Comparison of ENCODE assay signal across 2 cellular contexts in the genomic region with DNA sequence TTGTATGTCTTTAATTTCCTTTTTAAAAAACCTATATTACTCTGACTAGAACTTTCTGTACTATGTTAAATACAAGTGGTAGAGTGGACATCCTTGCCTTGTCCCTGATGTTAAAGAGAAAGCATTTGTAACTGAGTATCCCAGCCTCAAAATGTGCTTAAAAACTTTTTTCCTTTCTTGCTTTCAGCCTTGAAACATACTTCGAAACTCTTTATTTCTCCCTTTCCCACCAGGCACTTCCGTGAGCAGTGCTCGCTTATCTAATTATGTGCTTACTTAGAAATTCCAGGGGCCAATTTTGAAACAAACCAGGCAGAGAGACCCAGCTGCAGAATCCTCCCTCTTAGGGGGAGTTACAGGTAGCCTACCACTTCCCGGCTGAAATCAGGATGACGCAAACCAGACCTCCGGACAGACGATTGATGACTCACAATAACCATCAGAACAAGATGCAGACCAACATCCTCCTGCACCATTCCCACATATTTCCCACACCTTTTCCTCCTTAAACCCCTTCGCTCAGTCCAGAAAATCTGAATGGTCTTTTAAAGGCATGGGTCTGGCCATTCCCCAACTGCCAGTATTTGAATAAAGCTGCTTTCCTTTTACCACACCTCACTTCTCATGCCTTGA.
TF ChIP-seq lines count a peak whose summit lies in the region.
"Not testable (repeated sequence)": the region's sequence is repeated elsewhere in the genome, so short reads cannot be mapped to it uniquely, and the experiment has no call there.

No MANE protein-coding gene starts in this region.

TF ChIP-seq in HCT116, 20 proteins besides CTCF, POLR2A, EP300 and RAD21:
- TF ChIP-seq FOSL1 (IDR thresholded peaks at IDR 0.05; ENCODE audit: low read depth) = peak; percentile 41; the same call in 1 of the 2 replicates
TF ChIP-seq in HCT116: peak in this region for 1; not testable (repeated sequence) for 19.

TF ChIP-seq in K562, 482 proteins besides CTCF, POLR2A, EP300 and RAD21:
- TF ChIP-seq JUND (IDR thresholded peaks at IDR 0.05; ENCODE audit: borderline replicate concordance, low read depth, low read length) (peak; percentile 24; the same call in 1 of the 2 replicates), FOSL1 (tag; conservative IDR thresholded peaks at IDR 0.05) (peak; percentile 47; the same call in 1 of the 2 replicates), NFIC (IDR thresholded peaks at IDR 0.05) (peak; percentile 39; the same call in 1 of the 2 replicates), CEBPG (tag; conservative IDR thresholded peaks at IDR 0.05 in 1 of 2, IDR thresholded peaks at IDR 0.05 in 1 of 2) (peak in 1 of 2 experiments; percentile 73; a peak in 2 of 4 replicates), JUN (IDR thresholded peaks at IDR 0.05; ENCODE audit: borderline replicate concordance, low read depth, low read length) (0 out of 2 replicates have a peak, but pooled peaks have one; percentile 14), SMARCA4 (IDR thresholded peaks at IDR 0.05) (peak; percentile 21; the same call in 1 of the 2 replicates), ZEB2 (IDR thresholded peaks at IDR 0.05) (0 out of 2 replicates have a peak, but pooled peaks have one; percentile 42), ARID1B (IDR thresholded peaks at IDR 0.05) (peak; percentile 30; the same call in 1 of the 2 replicates)
- not testable (repeated sequence) for TF ChIP-seq JUND (tag; IDR thresholded peaks at IDR 0.05; ENCODE audit: borderline replicate concordance, low read depth, low read length); CEBPG (CRISPR knock-in tag; IDR thresholded peaks at IDR 0.05); JUN (CRISPR knock-in tag; IDR thresholded peaks at IDR 0.05; ENCODE audit: borderline replicate concordance)
- TF ChIP-seq, protein P1, sequence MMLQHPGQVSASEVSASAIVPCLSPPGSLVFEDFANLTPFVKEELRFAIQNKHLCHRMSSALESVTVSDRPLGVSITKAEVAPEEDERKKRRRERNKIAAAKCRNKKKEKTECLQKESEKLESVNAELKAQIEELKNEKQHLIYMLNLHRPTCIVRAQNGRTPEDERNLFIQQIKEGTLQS (IDR thresholded peaks at IDR 0.05) = peak; percentile 86
- TF ChIP-seq, protein P1 (CRISPR knock-in tag; conservative IDR thresholded peaks at IDR 0.05) = not testable (repeated sequence)
